1 cellular context compared by ENCODE assay signal in genomic region chr3:151166161-151166560, GRCh38.
TF ChIP-seq lines count a peak whose summit lies in the region.

No MANE protein-coding gene starts in this region.

TF ChIP-seq in HepG2, 621 proteins besides CTCF, POLR2A, EP300 and RAD21:
- peak; percentile 71 for TF ChIP-seq STAG1 (CRISPR knock-in tag; IDR thresholded peaks at IDR 0.05)
- peak; percentile 52 for TF ChIP-seq SMC3 (IDR thresholded peaks at IDR 0.05; ENCODE audit: low read length)
- no peak for TF ChIP-seq TSC22D2 (CRISPR knock-in tag; IDR thresholded peaks at IDR 0.05; ENCODE audit: borderline replicate concordance)
